Comparison of ENCODE assay signal across 8 cellular contexts in genomic region chr17:44200478-44201155, GRCh38. TPM values are rescaled to one million over a fixed set of nuclear protein-coding genes. Genes with fewer than 3 reads are reported as not detected.
DNase-seq lines count a peak whose midpoint lies in the region; ATAC-seq, FAIRE-seq and TF ChIP-seq lines count a peak whose summit lies in the region.

No MANE protein-coding gene starts in this region.

- H3K4me3 ChIP-seq in GM12878 (peak overlapping the region; percentile 74), right lobe of liver (peak overlapping the region; percentile 79 to 96 (median 83))

- TF ChIP-seq POLR2A in GM18526 (IDR thresholded peaks at IDR 0.05; ENCODE audit: extremely low read depth, insufficient read length), result peak; percentile 50
- peak; percentile 86 for TF ChIP-seq POLR2A in GM12878 (IDR thresholded peaks at IDR 0.05; ENCODE audit: low read depth, low read length)
- TF ChIP-seq POLR2A in right lobe of liver (IDR thresholded peaks at IDR 0.05), result no peak

- TSS peak; percentile 84 for BruUV-seq in GM12878 (replicated peaks; lab: Mats Ljungman, UMichigan)

- peaks cover 2 to 4% of the 10 kb centered on the region in 2 experiments; a peak in 3 of 4 replicates for H3K36me3 ChIP-seq in GM12878 (ENCODE audit: control insufficient read depth in 2 of 2, insufficient read depth in 2 of 2, low read length in 1 of 2)
- peaks cover 0 to 15% (median 2%) of the 10 kb centered on the region in 4 donors for H3K36me3 ChIP-seq in right lobe of liver

- peak overlapping the region; percentile 94 for H3K4me3 Mint-ChIP-seq in type B pancreatic cell

- H3K27me3 ChIP-seq in GM12878 (replicated peaks in 1 of 2; ENCODE audit: control insufficient read depth in 2 of 2, insufficient read depth in 2 of 2, low read length in 1 of 2) (no peaks in the 10 kb centered on the region), right lobe of liver (no peaks in the 10 kb centered on the region)

- POLR2A ChIA-PET in GM12878 (lab: Charles Lee), result interaction anchor here (1.1 to 4.9 kb wide), 5 partner anchors 9 to 77 kb away, joined by 3 to 30 read pairs (median 8); partner anchors contain the start of genes HDAC5 and TMUB2

- TF ChIP-seq CTCF in GM12878 (IDR thresholded peaks at IDR 0.05 in 2 of 3, conservative IDR thresholded peaks at IDR 0.05 in 1 of 3; ENCODE audit: control insufficient read depth in 2 of 3, extremely low read depth in 1 of 3, insufficient read depth in 1 of 3, low read depth in 3 of 3, low read length in 3 of 3) (no peak), right lobe of liver (IDR thresholded peaks at IDR 0.05) (no peak), type B pancreatic cell (conservative IDR thresholded peaks at IDR 0.05) (no peak)

- ATAC-seq in GM12878 (peak; percentile 4), right lobe of liver (no peak)

- intact Hi-C loops in GM12878 (cut with micrococcal nuclease; ENCODE audit: unreplicated experiment), result loop anchor here (5.0 kb wide), 1 partner anchor 147 kb away; the partner anchor contains the start of gene GRN
- intact Hi-C loops in right lobe of liver (cut with DNase I), result no loop called here

- DNase-seq in GM12878 (ENCODE audit: low read depth, low spot score) (no peak), right lobe of liver (peak in 1 of 3 donors; percentile 48), type B pancreatic cell (ENCODE audit: extremely low spot score, unreplicated experiment) (no peak), AG20443 (ENCODE audit: low spot score) (no peak)
- DNase-seq in activated CD8-positive, alpha-beta memory T cell treated with anti-CD3 and anti-CD28 coated beads for 24 hours, result no peak
- no peak for DNase-seq in central memory CD4-positive, alpha-beta T cell

- H4K20me1 ChIP-seq in GM12878 (ENCODE audit: control insufficient read depth, insufficient read depth), result no peaks in the 10 kb centered on the region

- H3K27ac Mint-ChIP-seq in type B pancreatic cell, result peak overlapping the region; percentile 95

- H3K27me3 Mint-ChIP-seq in type B pancreatic cell, result no peaks in the 10 kb centered on the region

- RAD21 ChIA-PET in GM12878 (lab: Charles Lee; ENCODE audit: unreplicated experiment), result interaction anchor here (0.6 to 1.9 kb wide), 3 partner anchors 8 to 17 kb away, joined by 3 to 6 read pairs (median 4); no protein-coding TSS in a partner anchor

- H2AFZ ChIP-seq in GM12878 (ENCODE audit: control insufficient read depth, low read depth, low read length), result peak overlapping the region; percentile 72

- H3K27ac ChIP-seq in GM12878 (ENCODE audit: control insufficient read depth, insufficient read depth) (peak overlapping the region; percentile 98), right lobe of liver (peak overlapping the region; percentile 90 to 96 (median 92))

- H3K4me2 ChIP-seq in GM12878 (ENCODE audit: control insufficient read depth, insufficient read depth), result peak overlapping the region; percentile 99

- in situ Hi-C loops in GM12878 (cut with MboI), result loop anchor here (5.0 to 25.0 kb wide), 2 partner anchors 127 to 312 kb away; partner anchors contain the start of gene GPATCH8

- peaks cover 16% of the 10 kb centered on the region for H3K4me1 ChIP-seq in GM12878 (ENCODE audit: control insufficient read depth, insufficient read depth, low read length)
- H3K4me1 ChIP-seq in right lobe of liver, result peaks cover 0 to 3% (median 0%) of the 10 kb centered on the region in 4 donors

- SMC1A ChIA-PET in GM12878 (lab: Charles Lee; ENCODE audit: uncharacterized antibody, unreplicated experiment), result interaction anchor here (1.1 to 2.8 kb wide), 3 partner anchors 9 to 126 kb away, joined by 4 to 18 read pairs (median 13); no protein-coding TSS in a partner anchor

- no peaks in the 10 kb centered on the region for H3K9me3 ChIP-seq in GM12878 (replicated peaks; ENCODE audit: control insufficient read depth, insufficient read depth, low read length)
- H3K9me3 ChIP-seq in right lobe of liver, result no peaks in the 10 kb centered on the region

- H3K36me3 Mint-ChIP-seq in type B pancreatic cell, result peaks cover 5% of the 10 kb centered on the region

- WGBS in GM12878 (ENCODE audit: insufficient coverage, insufficient replicate concordance, low lambda C conversion rate, missing lambda C conversion rate), result 6% methylated on average over 34 of the region's 36 CpGs
- WGBS in right lobe of liver (ENCODE audit: insufficient coverage, low coverage, low lambda C conversion rate, missing lambda C conversion rate), result 7% methylated on average over 16 of the region's 36 CpGs

- peak overlapping the region; percentile 98 for H3K9ac ChIP-seq in GM12878 (ENCODE audit: control insufficient read depth, insufficient read depth, low read length)

- H3K79me2 ChIP-seq in GM12878 (ENCODE audit: control insufficient read depth, insufficient read depth, low read length), result peaks cover 33% of the 10 kb centered on the region

- CTCF ChIA-PET in GM12878 (lab: Yijun Ruan, JAX), result interaction anchor here (1.0 to 5.6 kb wide), 6 partner anchors 10 to 145 kb away, joined by 3 to 45 read pairs (median 18); partner anchors contain the start of genes GRN and TMUB2

- H3K4me1 Mint-ChIP-seq in type B pancreatic cell (ENCODE audit: unreplicated experiment), result peaks cover 22% of the 10 kb centered on the region

- FAIRE-seq in GM12878 (lab: Jason Lieb, UNC), result no peak

- no peaks in the 10 kb centered on the region for H3K9me3 Mint-ChIP-seq in type B pancreatic cell

- TF ChIP-seq RAD21 in Ishikawa (IDR thresholded peaks at IDR 0.05; ENCODE audit: low read depth) (no peak), GM12878 (IDR thresholded peaks at IDR 0.05; ENCODE audit: insufficient read depth, low read depth, low read length) (no peak)

- TF ChIP-seq EP300 in Ishikawa (IDR thresholded peaks at IDR 0.05; ENCODE audit: borderline replicate concordance) (no peak), GM12878 (IDR thresholded peaks at IDR 0.05; ENCODE audit: borderline replicate concordance in 1 of 2, control insufficient read depth in 1 of 2, low read depth in 2 of 2, low read length in 2 of 2) (no peak)

RNA-seq across cellular contexts. Expression of gene ATXN7L3, which starts 0.9 kb away (rescaled TPM):
- total RNA-seq in GM12878 (2013; cell fraction: nucleolus; rRNA removed), result 40.9 and 44.3 TPM in 2 replicates
- total RNA-seq in GM12878 (2014; rRNA removed) (35.4 and 41.2 TPM in 2 replicates), GM12878 (2014; rRNA removed; fragmentation: Illumina TruSeq; extraction: Trizol) (26.8 and 27.6 TPM in 2 replicates), GM12878 (2021) (75.5 and 78.7 TPM in 2 replicates), right lobe of liver (10 to 100 TPM; 20.3 to 26.8 (median 22.1) TPM), type B pancreatic cell (ENCODE audit: low replicate concordance) (96.7 and 111 TPM in 2 replicates)
- 13.0 TPM for polyA plus RNA-seq in GM12878 (2011; ENCODE audit: low read depth)
- polyA plus RNA-seq in GM12878 (2011; rRNA removed) (36.1 and 41.3 TPM in 2 replicates), GM12878 (2014; fragmentation: Illumina TruSeq; extraction: Trizol) (27.7 and 37.9 TPM in 2 replicates), GM12878 (2014; fragmentation: Nextera tagmentation; extraction: Ambion mirVana) (1 to 10 TPM in 1 of 2 experiments, under 1 TPM in 1; 0.71 to 2.3 TPM), GM12878 (2014; rRNA removed) (44.8 and 48.6 TPM in 2 replicates), GM12878 (2016; fragmentation: Nextera tagmentation; extraction: Ambion mirVana) (1 to 10 TPM; 6.8 to 8.8 TPM)
- polyA plus RNA-seq in GM12878 (2011; cell fraction: cytosol; rRNA removed), result 42.6 TPM in 2 replicates
- polyA plus RNA-seq in GM12878 (2011; cell fraction: nucleus; rRNA removed), result 96.8 and 107 TPM in 2 replicates
- 24.0 and 30.1 TPM in 2 replicates for polyA plus RNA-seq in GM12878 (2012)
- 39.7 and 45.8 TPM in 2 replicates for polyA minus RNA-seq in GM12878 (2011; rRNA and poly(A)+ RNA removed)
- 11.5 and 13.8 TPM in 2 replicates for polyA minus RNA-seq in GM12878 (2011; cell fraction: cytosol; rRNA and poly(A)+ RNA removed)
- polyA minus RNA-seq in GM12878 (2011; cell fraction: nucleus; rRNA and poly(A)+ RNA removed), result 30.8 and 60.6 TPM in 2 replicates

RNA-seq across cellular contexts. Expression of gene TMUB2, which starts 13.8 kb away (rescaled TPM):
- total RNA-seq in GM12878 (2013; cell fraction: nucleolus; rRNA removed), result 24.8 and 26.0 TPM in 2 replicates
- total RNA-seq in GM12878 (2014; rRNA removed) (23.8 and 24.0 TPM in 2 replicates), GM12878 (2014; rRNA removed; fragmentation: Illumina TruSeq; extraction: Trizol) (10.3 and 10.6 TPM in 2 replicates), GM12878 (2021) (18.5 and 20.1 TPM in 2 replicates), right lobe of liver (10 to 100 TPM; 13.8 to 18.0 (median 15.7) TPM), type B pancreatic cell (ENCODE audit: low replicate concordance) (39.5 and 40.0 TPM in 2 replicates)
- polyA plus RNA-seq in GM12878 (2011; ENCODE audit: low read depth), result 16.3 TPM
- polyA plus RNA-seq in GM12878 (2011; rRNA removed) (16.1 and 20.8 TPM in 2 replicates), GM12878 (2014; fragmentation: Illumina TruSeq; extraction: Trizol) (10.0 and 19.2 TPM in 2 replicates), GM12878 (2014; fragmentation: Nextera tagmentation; extraction: Ambion mirVana) (1 to 10 TPM; 4.3 to 5.9 TPM), GM12878 (2014; rRNA removed) (29.6 and 34.0 TPM in 2 replicates), GM12878 (2016; fragmentation: Nextera tagmentation; extraction: Ambion mirVana) (10 to 100 TPM; 21.0 to 21.3 TPM)
- 28.3 and 36.9 TPM in 2 replicates for polyA plus RNA-seq in GM12878 (2011; cell fraction: cytosol; rRNA removed)
- polyA plus RNA-seq in GM12878 (2011; cell fraction: nucleus; rRNA removed), result 147 and 181 TPM in 2 replicates
- polyA plus RNA-seq in GM12878 (2012), result 23.6 and 29.4 TPM in 2 replicates
- 10.5 and 15.0 TPM in 2 replicates for polyA minus RNA-seq in GM12878 (2011; rRNA and poly(A)+ RNA removed)
- 5.1 and 6.2 TPM in 2 replicates for polyA minus RNA-seq in GM12878 (2011; cell fraction: cytosol; rRNA and poly(A)+ RNA removed)
- 12.0 and 17.9 TPM in 2 replicates for polyA minus RNA-seq in GM12878 (2011; cell fraction: nucleus; rRNA and poly(A)+ RNA removed)

RNA-seq across cellular contexts. Expression of gene UBTF, which starts 18.9 kb away (rescaled TPM):
- total RNA-seq in GM12878 (2013; cell fraction: nucleolus; rRNA removed), result 81.2 and 86.5 TPM in 2 replicates
- 91.9 and 92.2 TPM in 2 replicates for total RNA-seq in GM12878 (2014; rRNA removed)
- total RNA-seq in GM12878 (2014; rRNA removed; fragmentation: Illumina TruSeq; extraction: Trizol), result 71.8 and 80.6 TPM in 2 replicates
- 118 and 124 TPM in 2 replicates for total RNA-seq in GM12878 (2021)
- polyA plus RNA-seq in GM12878 (2011; ENCODE audit: low read depth), result 26.0 TPM
- 28.5 and 32.9 TPM in 2 replicates for polyA plus RNA-seq in GM12878 (2011; rRNA removed)
- 26.6 and 28.2 TPM in 2 replicates for polyA plus RNA-seq in GM12878 (2011; cell fraction: cytosol; rRNA removed)
- 60.3 and 110 TPM in 2 replicates for polyA plus RNA-seq in GM12878 (2011; cell fraction: nucleus; rRNA removed)
- polyA plus RNA-seq in GM12878 (2012), result 43.0 and 54.3 TPM in 2 replicates
- 78.4 and 110 TPM in 2 replicates for polyA plus RNA-seq in GM12878 (2014; fragmentation: Illumina TruSeq; extraction: Trizol)
- polyA plus RNA-seq in GM12878 (2014; fragmentation: Nextera tagmentation; extraction: Ambion mirVana), result 1 to 10 TPM; 2.2 to 4.3 TPM
- polyA plus RNA-seq in GM12878 (2014; rRNA removed), result 79.5 and 89.3 TPM in 2 replicates
- polyA plus RNA-seq in GM12878 (2016; fragmentation: Nextera tagmentation; extraction: Ambion mirVana), result 10 to 100 TPM; 77.0 to 79.8 TPM
- polyA minus RNA-seq in GM12878 (2011; rRNA and poly(A)+ RNA removed), result 22.5 and 30.8 TPM in 2 replicates
- 12.6 and 18.1 TPM in 2 replicates for polyA minus RNA-seq in GM12878 (2011; cell fraction: cytosol; rRNA and poly(A)+ RNA removed)
- 29.5 and 60.7 TPM in 2 replicates for polyA minus RNA-seq in GM12878 (2011; cell fraction: nucleus; rRNA and poly(A)+ RNA removed)
- total RNA-seq in right lobe of liver, result 10 to 100 TPM; 22.3 to 35.9 (median 32.0) TPM
- 85.7 and 101 TPM in 2 replicates for total RNA-seq in type B pancreatic cell (ENCODE audit: low replicate concordance)

RNA-seq across cellular contexts. Expression of gene ASB16, which starts 30.1 kb away (rescaled TPM):
- not detected in 2 replicates for total RNA-seq in GM12878 (2013; cell fraction: nucleolus; rRNA removed)
- total RNA-seq in GM12878 (2014; rRNA removed) (not detected in 2 replicates), GM12878 (2014; rRNA removed; fragmentation: Illumina TruSeq; extraction: Trizol) (not detected in 2 replicates), GM12878 (2021) (0.19 and 0.23 TPM in 2 replicates), right lobe of liver (1 to 10 TPM in 1 of 6 experiments, not detected in 5; 1.5 TPM), type B pancreatic cell (ENCODE audit: low replicate concordance) (0.68 TPM in 1 of 2 replicates, not detected in the other)
- 0.56 TPM for polyA plus RNA-seq in GM12878 (2011; ENCODE audit: low read depth)
- polyA plus RNA-seq in GM12878 (2011; rRNA removed) (not detected in 2 replicates), GM12878 (2014; fragmentation: Illumina TruSeq; extraction: Trizol) (not detected in 2 replicates), GM12878 (2014; fragmentation: Nextera tagmentation; extraction: Ambion mirVana) (under 1 TPM in 1 of 2 experiments, not detected in 1; 0.07 TPM), GM12878 (2014; rRNA removed) (0.11 and 1.1 TPM in 2 replicates), GM12878 (2016; fragmentation: Nextera tagmentation; extraction: Ambion mirVana) (under 1 TPM; 0.44 to 0.56 TPM)
- polyA plus RNA-seq in GM12878 (2011; cell fraction: cytosol; rRNA removed), result 0.06 TPM in 1 of 2 replicates, not detected in the other
- polyA plus RNA-seq in GM12878 (2011; cell fraction: nucleus; rRNA removed), result 0.25 and 0.41 TPM in 2 replicates
- polyA plus RNA-seq in GM12878 (2012), result 0.90 and 1.5 TPM in 2 replicates
- polyA minus RNA-seq in GM12878 (2011; rRNA and poly(A)+ RNA removed), result not detected in 2 replicates
- not detected in 2 replicates for polyA minus RNA-seq in GM12878 (2011; cell fraction: cytosol; rRNA and poly(A)+ RNA removed)
- polyA minus RNA-seq in GM12878 (2011; cell fraction: nucleus; rRNA and poly(A)+ RNA removed), result 0.29 TPM in 1 of 2 replicates, not detected in the other

RNA-seq across cellular contexts. Expression of gene HROB, which starts 58.9 kb away (rescaled TPM):
- total RNA-seq in GM12878 (2013; cell fraction: nucleolus; rRNA removed), result 14.8 and 15.0 TPM in 2 replicates
- 9.2 and 12.4 TPM in 2 replicates for total RNA-seq in GM12878 (2014; rRNA removed)
- 6.4 and 7.0 TPM in 2 replicates for total RNA-seq in GM12878 (2014; rRNA removed; fragmentation: Illumina TruSeq; extraction: Trizol)
- total RNA-seq in GM12878 (2021), result 12.3 and 14.4 TPM in 2 replicates
- 6.5 TPM for polyA plus RNA-seq in GM12878 (2011; ENCODE audit: low read depth)
- 5.9 and 9.9 TPM in 2 replicates for polyA plus RNA-seq in GM12878 (2011; rRNA removed)
- polyA plus RNA-seq in GM12878 (2011; cell fraction: cytosol; rRNA removed), result 16.5 and 17.3 TPM in 2 replicates
- 23.6 and 24.4 TPM in 2 replicates for polyA plus RNA-seq in GM12878 (2011; cell fraction: nucleus; rRNA removed)
- polyA plus RNA-seq in GM12878 (2012), result 7.1 and 8.6 TPM in 2 replicates
- 9.4 and 9.9 TPM in 2 replicates for polyA plus RNA-seq in GM12878 (2014; fragmentation: Illumina TruSeq; extraction: Trizol)
- polyA plus RNA-seq in GM12878 (2014; fragmentation: Nextera tagmentation; extraction: Ambion mirVana), result 1 to 10 TPM; 4.0 to 4.7 TPM
- polyA plus RNA-seq in GM12878 (2014; rRNA removed), result 10.0 and 10.1 TPM in 2 replicates
- 10 to 100 TPM; 17.6 to 20.4 TPM for polyA plus RNA-seq in GM12878 (2016; fragmentation: Nextera tagmentation; extraction: Ambion mirVana)
- 14.3 and 25.7 TPM in 2 replicates for polyA minus RNA-seq in GM12878 (2011; rRNA and poly(A)+ RNA removed)
- 7.2 and 9.0 TPM in 2 replicates for polyA minus RNA-seq in GM12878 (2011; cell fraction: cytosol; rRNA and poly(A)+ RNA removed)
- 6.3 and 12.2 TPM in 2 replicates for polyA minus RNA-seq in GM12878 (2011; cell fraction: nucleus; rRNA and poly(A)+ RNA removed)
- 1 to 10 TPM in 1 of 6 experiments, under 1 TPM in 5; 0.20 to 1.1 (median 0.40) TPM for total RNA-seq in right lobe of liver
- 5.4 and 10.6 TPM in 2 replicates for total RNA-seq in type B pancreatic cell (ENCODE audit: low replicate concordance)
